ENCODE assay signal across 1 cellular context in the genomic region with DNA sequence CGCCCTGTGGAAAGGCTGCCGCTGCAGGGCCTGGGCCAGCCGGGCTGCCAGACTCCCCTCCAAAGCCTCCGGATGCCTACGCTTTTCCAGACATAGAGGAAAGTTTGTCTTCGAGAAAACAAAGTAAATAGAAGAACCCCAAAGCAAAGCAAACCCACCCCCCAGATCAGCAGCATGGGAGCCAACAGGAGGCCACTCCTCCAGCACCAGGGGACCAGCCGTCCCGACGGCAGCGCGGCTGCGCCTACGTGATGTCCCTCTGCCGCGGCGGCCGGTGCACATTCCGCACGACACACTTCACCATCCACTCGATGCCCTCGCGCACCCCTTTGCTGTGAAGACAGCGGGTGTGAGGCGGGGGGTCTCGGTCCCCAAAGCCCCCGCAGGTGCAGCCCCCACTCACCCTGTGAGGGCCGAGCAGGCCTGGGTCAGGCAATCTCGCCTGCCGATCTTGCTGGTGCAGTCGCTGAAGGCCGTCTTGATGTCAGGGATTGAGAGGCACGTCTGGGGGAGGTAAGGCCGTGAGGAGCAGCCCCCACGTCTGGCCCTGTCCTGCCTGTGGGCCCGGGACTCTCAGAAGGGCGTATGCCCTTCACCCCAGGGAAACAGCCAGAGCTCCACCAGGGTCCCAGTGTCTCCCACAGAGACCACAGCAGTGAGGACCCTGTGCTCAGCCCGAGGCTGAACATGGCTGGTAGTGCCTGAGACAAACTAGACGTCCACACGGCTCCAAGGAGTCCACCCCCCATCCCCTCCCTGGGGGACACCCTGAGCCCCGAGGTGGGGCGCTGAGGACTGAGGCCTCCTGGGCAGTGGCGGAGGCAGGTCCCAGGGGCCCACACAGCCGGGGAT.
TF ChIP-seq lines count a peak whose summit lies in the region.

No MANE protein-coding gene starts in this region.

TF ChIP-seq in HCT116, 20 proteins besides CTCF, POLR2A, EP300 and RAD21:
- TF ChIP-seq, protein P1, sequence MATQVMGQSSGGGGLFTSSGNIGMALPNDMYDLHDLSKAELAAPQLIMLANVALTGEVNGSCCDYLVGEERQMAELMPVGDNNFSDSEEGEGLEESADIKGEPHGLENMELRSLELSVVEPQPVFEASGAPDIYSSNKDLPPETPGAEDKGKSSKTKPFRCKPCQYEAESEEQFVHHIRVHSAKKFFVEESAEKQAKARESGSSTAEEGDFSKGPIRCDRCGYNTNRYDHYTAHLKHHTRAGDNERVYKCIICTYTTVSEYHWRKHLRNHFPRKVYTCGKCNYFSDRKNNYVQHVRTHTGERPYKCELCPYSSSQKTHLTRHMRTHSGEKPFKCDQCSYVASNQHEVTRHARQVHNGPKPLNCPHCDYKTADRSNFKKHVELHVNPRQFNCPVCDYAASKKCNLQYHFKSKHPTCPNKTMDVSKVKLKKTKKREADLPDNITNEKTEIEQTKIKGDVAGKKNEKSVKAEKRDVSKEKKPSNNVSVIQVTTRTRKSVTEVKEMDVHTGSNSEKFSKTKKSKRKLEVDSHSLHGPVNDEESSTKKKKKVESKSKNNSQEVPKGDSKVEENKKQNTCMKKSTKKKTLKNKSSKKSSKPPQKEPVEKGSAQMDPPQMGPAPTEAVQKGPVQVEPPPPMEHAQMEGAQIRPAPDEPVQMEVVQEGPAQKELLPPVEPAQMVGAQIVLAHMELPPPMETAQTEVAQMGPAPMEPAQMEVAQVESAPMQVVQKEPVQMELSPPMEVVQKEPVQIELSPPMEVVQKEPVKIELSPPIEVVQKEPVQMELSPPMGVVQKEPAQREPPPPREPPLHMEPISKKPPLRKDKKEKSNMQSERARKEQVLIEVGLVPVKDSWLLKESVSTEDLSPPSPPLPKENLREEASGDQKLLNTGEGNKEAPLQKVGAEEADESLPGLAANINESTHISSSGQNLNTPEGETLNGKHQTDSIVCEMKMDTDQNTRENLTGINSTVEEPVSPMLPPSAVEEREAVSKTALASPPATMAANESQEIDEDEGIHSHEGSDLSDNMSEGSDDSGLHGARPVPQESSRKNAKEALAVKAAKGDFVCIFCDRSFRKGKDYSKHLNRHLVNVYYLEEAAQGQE (IDR thresholded peaks at IDR 0.05; ENCODE audit: low read depth), result no peak
- TF ChIP-seq CBX3 (IDR thresholded peaks at IDR 0.05; ENCODE audit: low read depth), result no peak
- no peak for TF ChIP-seq FOSL1 (IDR thresholded peaks at IDR 0.05; ENCODE audit: low read depth)
- TF ChIP-seq ELF1 (IDR thresholded peaks at IDR 0.05; ENCODE audit: borderline replicate concordance, low read depth), result no peak
- no peak for TF ChIP-seq EGR1 (IDR thresholded peaks at IDR 0.05; ENCODE audit: low read depth)
- TF ChIP-seq, protein P2, sequence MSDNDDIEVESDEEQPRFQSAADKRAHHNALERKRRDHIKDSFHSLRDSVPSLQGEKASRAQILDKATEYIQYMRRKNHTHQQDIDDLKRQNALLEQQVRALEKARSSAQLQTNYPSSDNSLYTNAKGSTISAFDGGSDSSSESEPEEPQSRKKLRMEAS (IDR thresholded peaks at IDR 0.05), result no peak
- no peak for TF ChIP-seq JUND (IDR thresholded peaks at IDR 0.05)
- TF ChIP-seq POLR2AphosphoS5 (IDR thresholded peaks at IDR 0.05; ENCODE audit: low read depth, low read length), result no peak; the same call in 1 of the 2 replicates
- no peak for TF ChIP-seq YY1 (IDR thresholded peaks at IDR 0.05; ENCODE audit: extremely low read depth, insufficient replicate concordance, low read depth, low read length)
- TF ChIP-seq, protein P3, sequence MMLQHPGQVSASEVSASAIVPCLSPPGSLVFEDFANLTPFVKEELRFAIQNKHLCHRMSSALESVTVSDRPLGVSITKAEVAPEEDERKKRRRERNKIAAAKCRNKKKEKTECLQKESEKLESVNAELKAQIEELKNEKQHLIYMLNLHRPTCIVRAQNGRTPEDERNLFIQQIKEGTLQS (IDR thresholded peaks at IDR 0.05), result no peak
- TF ChIP-seq ZFX (IDR thresholded peaks at IDR 0.05), result no peak
TF ChIP-seq in HCT116: peak in this region for 0.
